11 cellular contexts compared by ENCODE assay signal in genomic region chr15:95169701-95170459, GRCh38.
DNase-seq lines count a peak whose midpoint lies in the region; ATAC-seq and TF ChIP-seq lines count a peak whose summit lies in the region.
"Had no signal": no experiment of that assay in that cellular context is flagged by ENCODE, and none has a peak within 500 bp of the region (broad histone marks: within the 10 kb centered on the region; RNA-seq: fewer than 3 reads in every experiment).

No MANE protein-coding gene starts in this region.

- peaks cover 0 to 12% (median 5%) of the 10 kb centered on the region in 11 donors for H3K9me3 Mint-ChIP-seq in naive thymus-derived CD4-positive, alpha-beta T cell

- POLR2A ChIA-PET in AG04449 (lab: Yijun Ruan, JAX): no interaction called here
- POLR2A ChIA-PET in naive thymus-derived CD4-positive, alpha-beta T cell (lab: Charles Lee): no interaction called here

- no peaks in the 10 kb centered on the region for H3K9me3 ChIP-seq in prostate gland
- no peaks in the 10 kb centered on the region for H3K9me3 ChIP-seq in naive thymus-derived CD4-positive, alpha-beta T cell (ENCODE audit: control insufficient read depth in 2 of 3, low read length in 3 of 3)

- no peaks in the 10 kb centered on the region for H3K36me3 ChIP-seq in prostate gland
- no peaks in the 10 kb centered on the region for H3K36me3 ChIP-seq in naive thymus-derived CD4-positive, alpha-beta T cell (ENCODE audit: control insufficient read depth in 2 of 3, insufficient read depth in 3 of 3, low read length in 3 of 3)

- no peaks in the 10 kb centered on the region for H3K36me3 Mint-ChIP-seq in naive thymus-derived CD4-positive, alpha-beta T cell

- WGBS in prostate gland: 12% methylated on average over 25 of the region's 25 CpGs

- peaks cover 2 to 43% (median 29%) of the 10 kb centered on the region in 5 donors for H3K27me3 Mint-ChIP-seq in naive thymus-derived CD4-positive, alpha-beta T cell
- H3K27me3 Mint-ChIP-seq: T-helper 17 cell had no signal

- no peaks in the 10 kb centered on the region for H3K27me3 ChIP-seq in prostate gland (replicated peaks; ENCODE audit: insufficient read depth)
- H3K27me3 ChIP-seq in naive thymus-derived CD4-positive, alpha-beta T cell (ENCODE audit: control insufficient read depth in 2 of 2, insufficient read depth in 2 of 2, low read length in 2 of 2): no peaks in the 10 kb centered on the region

- DNase-seq in AG04449 (ENCODE audit: low read depth, low spot score) (no peak), RPMI8226 (peak; percentile 14), foreskin melanocyte (peak; percentile 72), prostate gland (ENCODE audit: low spot score) (peak; percentile 9)
- DNase-seq in activated CD4-positive, alpha-beta T cell treated with anti-CD3 and anti-CD28 coated beads, Interleukin-2, amount 50 U/mL, for 48 hours: no peak
- DNase-seq in naive thymus-derived CD4-positive, alpha-beta T cell: no peak
- DNase-seq: MV-4-11, T-helper 17 cell had no signal

- TF ChIP-seq POLR2A in prostate gland (IDR thresholded peaks at IDR 0.05): no peak

- TF ChIP-seq CTCF in AG04449 (IDR thresholded peaks at IDR 0.05; ENCODE audit: insufficient read depth, low read length, missing control alignments) (no peak), prostate gland (IDR thresholded peaks at IDR 0.05) (no peak)

- intact Hi-C loops in prostate gland (cut with DNase I): loop anchor here (10.0 kb wide), 1 partner anchor 1155 kb away; no protein-coding TSS in a partner anchor
- intact Hi-C loops in naive thymus-derived CD4-positive, alpha-beta T cell (cut with micrococcal nuclease): no loop called here

- no peak overlapping the region for H3K4me3 Mint-ChIP-seq in naive thymus-derived CD4-positive, alpha-beta T cell
- H3K4me3 Mint-ChIP-seq: T-helper 17 cell had no signal

- CTCF ChIA-PET in AG04449 (lab: Yijun Ruan, JAX): no interaction called here
- CTCF ChIA-PET in naive thymus-derived CD4-positive, alpha-beta T cell (lab: Charles Lee): no interaction called here

- no peak overlapping the region for H3K27ac Mint-ChIP-seq in naive thymus-derived CD4-positive, alpha-beta T cell
- H3K27ac Mint-ChIP-seq: T-helper 17 cell had no signal

- ATAC-seq in HG03457 (IDR thresholded peaks at IDR 0.05; ENCODE audit: unreplicated experiment) (no peak), HG02571 (IDR thresholded peaks at IDR 0.05; ENCODE audit: unreplicated experiment) (no peak)
- ATAC-seq in naive thymus-derived CD4-positive, alpha-beta T cell: no peak
- ATAC-seq: T-helper 17 cell had no signal

- no peaks in the 10 kb centered on the region for H3K4me1 Mint-ChIP-seq in naive thymus-derived CD4-positive, alpha-beta T cell
- H3K4me1 Mint-ChIP-seq: T-helper 17 cell had no signal

- peak overlapping the region; percentile 49 to 56 for H3K27ac ChIP-seq in prostate gland
- no peak overlapping the region for H3K27ac ChIP-seq in naive thymus-derived CD4-positive, alpha-beta T cell (ENCODE audit: low read depth, low read length)
- H3K27ac ChIP-seq: HL-60 had no signal

- H3K4me3 ChIP-seq in AG04449 (ENCODE audit: low read depth, low read length) (peak overlapping the region; percentile 34), prostate gland (peak overlapping the region; percentile 13 to 19)
- no peak overlapping the region for H3K4me3 ChIP-seq in naive thymus-derived CD4-positive, alpha-beta T cell (ENCODE audit: low read length)

- no peaks in the 10 kb centered on the region for H3K4me1 ChIP-seq in prostate gland (replicated peaks)
- H3K4me1 ChIP-seq in naive thymus-derived CD4-positive, alpha-beta T cell (ENCODE audit: control insufficient read depth in 2 of 2, insufficient read depth in 2 of 2, low read length in 2 of 2): no peaks in the 10 kb centered on the region

Comparison
In these comparisons a context has a peak if more than half of its experiments do, and no peak if none do; other contexts are left out.
1. DNase-seq: peak in RPMI8226 (single experiment), foreskin melanocyte (single experiment) and prostate gland (single experiment); none in AG04449 (single experiment), activated CD4-positive, alpha-beta T cell treated with anti-CD3 and anti-CD28 coated beads, Interleukin-2, amount 50 U/mL, for 48 hours (0 of 2) and naive thymus-derived CD4-positive, alpha-beta T cell (0 of 9).